In genomic region chr11:17267576-17267975, GRCh38 we compare ENCODE assay signal across 12 cellular contexts. TPM values are rescaled to one million over a fixed set of nuclear protein-coding genes. Genes with fewer than 3 reads are reported as not detected.
DNase-seq lines count a peak whose midpoint lies in the region; ATAC-seq and TF ChIP-seq lines count a peak whose summit lies in the region.
"Had no signal": no experiment of that assay in that cellular context is flagged by ENCODE, and none has a peak within 500 bp of the region (broad histone marks: within the 10 kb centered on the region; RNA-seq: fewer than 3 reads in every experiment).

No MANE protein-coding gene starts in this region.

- H2BK15ac ChIP-seq in IMR-90 (ENCODE audit: low read depth, low read length) = no peak overlapping the region

- no TSS peak for BruUV-seq in IMR-90 (replicated peaks; lab: Mats Ljungman, UMichigan)

- H3K4me3 ChIP-seq in IMR-90 (ENCODE audit: insufficient read depth, low read depth, low read length) = no peak overlapping the region

- H3K56ac ChIP-seq in IMR-90 (ENCODE audit: extremely low read depth, insufficient read depth, low read length) = no peak overlapping the region

- H3K27me3 ChIP-seq in IMR-90 (ENCODE audit: control insufficient read depth, insufficient read depth, low read length) = no peaks in the 10 kb centered on the region; the same call in 1 of the 2 replicates

- no peaks in the 10 kb centered on the region for H3K36me3 ChIP-seq in IMR-90 (ENCODE audit: control insufficient read depth, insufficient read depth, low read length)

- no peaks in the 10 kb centered on the region for H3K9me1 ChIP-seq in IMR-90 (ENCODE audit: insufficient read depth, low read length)

- H2BK20ac ChIP-seq in IMR-90 (ENCODE audit: low read depth, low read length) = no peak overlapping the region

- no peak overlapping the region for H2AK9ac ChIP-seq in IMR-90 (replicated peaks; ENCODE audit: low read depth, low read length, poor library complexity)

- no peak overlapping the region for H4K5ac ChIP-seq in IMR-90 (ENCODE audit: low read depth, low read length)

- no peak overlapping the region for H3K27ac ChIP-seq in IMR-90 (ENCODE audit: insufficient read depth, low read length)

- H2BK120ac ChIP-seq in IMR-90 (ENCODE audit: low read depth, low read length) = no peak overlapping the region

- no peak overlapping the region for H3K9ac ChIP-seq in IMR-90 (ENCODE audit: low read depth, low read length)

- TF ChIP-seq CTCF in IMR-90 (conservative IDR thresholded peaks at IDR 0.05; ENCODE audit: low read depth, low read length) = no peak

- TF ChIP-seq POLR2A in IMR-90 (IDR thresholded peaks at IDR 0.05; ENCODE audit: low read depth, low read length) = no peak

- in situ Hi-C loops in IMR-90 (cut with MboI; ENCODE audit: low sequenced_read_pairs) = no loop called here

- no peak overlapping the region for H3K4ac ChIP-seq in IMR-90 (ENCODE audit: low read depth, low read length)

- H3K9me3 ChIP-seq in IMR-90 (ENCODE audit: control insufficient read depth, insufficient read depth, low read length) = no peaks in the 10 kb centered on the region

- H4K20me1 ChIP-seq in IMR-90 (ENCODE audit: insufficient read depth, low read length) = no peaks in the 10 kb centered on the region

- peaks cover 2% of the 10 kb centered on the region; the same call in 1 of the 2 replicates for H3K4me1 ChIP-seq in IMR-90 (ENCODE audit: control insufficient read depth, insufficient read depth, low read length)

- H3K4me2 ChIP-seq in IMR-90 (ENCODE audit: low read depth, low read length) = no peak overlapping the region

- H2AFZ ChIP-seq in IMR-90 (replicated peaks; ENCODE audit: low read length, poor library complexity) = no peak overlapping the region

- H3K79me1 ChIP-seq in IMR-90 (ENCODE audit: low read depth in 1 of 2, low read length in 2 of 2) = no peaks in the 10 kb centered on the region

- POLR2A ChIA-PET in IMR-90 (lab: Charles Lee; ENCODE audit: unreplicated experiment) = interaction anchor here (0.6 to 0.7 kb wide), 2 partner anchors 10 to 117 kb away, joined by 3 to 5 read pairs; no protein-coding TSS in a partner anchor

- ATAC-seq in IMR-90 (ENCODE audit: low read depth) = no peak
- no peak for ATAC-seq in GM21360 (IDR thresholded peaks at IDR 0.05; ENCODE audit: unreplicated experiment)
- ATAC-seq in HG02623 (IDR thresholded peaks at IDR 0.05; ENCODE audit: unreplicated experiment) = no peak
- ATAC-seq in HG03095 (IDR thresholded peaks at IDR 0.05; ENCODE audit: unreplicated experiment) = no peak
- ATAC-seq: T-helper 17 cell had no signal

- intact Hi-C loops in IMR-90 (cut with micrococcal nuclease) = no loop called here

- no peak for TF ChIP-seq RAD21 in IMR-90 (IDR thresholded peaks at IDR 0.05; ENCODE audit: low read length)

- H3K14ac ChIP-seq in IMR-90 (replicated peaks; ENCODE audit: low read depth, low read length) = no peak overlapping the region

- H2BK5ac ChIP-seq in IMR-90 (ENCODE audit: low read depth, low read length, poor library complexity, severe bottlenecking) = no peak overlapping the region

- no peak overlapping the region for H2AK5ac ChIP-seq in IMR-90 (ENCODE audit: low read depth, low read length)

- CTCF ChIA-PET in IMR-90 (lab: Yijun Ruan, JAX) = no interaction called here

- no peak overlapping the region for H3K18ac ChIP-seq in IMR-90 (ENCODE audit: low read depth, low read length)

- no peak overlapping the region for H4K91ac ChIP-seq in IMR-90 (ENCODE audit: insufficient read depth, low read depth, low read length)

- dilution Hi-C loops in IMR-90 (cut with HindIII; ENCODE audit: low sequenced_read_pairs, unreplicated experiment) = no loop called here

- no peak overlapping the region for H3K23ac ChIP-seq in IMR-90 (ENCODE audit: low read depth, low read length)

- 100% methylated on average over 1 of the region's 5 CpGs; no CpG with 5 or more reads in 1 of the 2 experiments for WGBS in IMR-90 (ENCODE audit: extremely low coverage in 2 of 2, insufficient read length in 1 of 2), 2 experiments

- DNase-seq in EL (peak; percentile 95), IMR-90 (peak; percentile 33), amniotic epithelial cell (ENCODE audit: low read depth) (peak; percentile 93), myocyte (ENCODE audit: low read depth) (peak; percentile 23), NCI-H1417 treated with DMSO at 0.1 percent for 48 hours (lab: John Stamatoyannopoulos, UW) (no peak)
- DNase-seq: cortex of kidney; NCI-H2227 treated with DMSO at 0.1 percent for 48 hours; stimulated activated CD4-positive, alpha-beta T cell treated with anti-CD3 and anti-CD28 coated beads, Interleukin-2, amount 100 ng/mL, for 24 hours; T-helper 17 cell had no signal

- no peak overlapping the region for H4K8ac ChIP-seq in IMR-90 (ENCODE audit: low read depth in 2 of 2, low read length in 2 of 2)

TF ChIP-seq in IMR-90, 13 proteins besides CTCF, POLR2A, EP300 and RAD21:
- TF ChIP-seq NFE2L2 (IDR thresholded peaks at IDR 0.05; ENCODE audit: low read depth, low read length) = no peak
- no peak for TF ChIP-seq MAFK (IDR thresholded peaks at IDR 0.05; ENCODE audit: low read depth, low read length)
- no peak for TF ChIP-seq FOS (IDR thresholded peaks at IDR 0.05; ENCODE audit: low read depth, low read length)
- no peak for TF ChIP-seq RCOR1 (IDR thresholded peaks at IDR 0.05; ENCODE audit: insufficient replicate concordance, low read length)
TF ChIP-seq in IMR-90: peak in this region for 0.

RNA-seq across cellular contexts. Expression of gene NUCB2, which starts 9.0 kb away (rescaled TPM):
- total RNA-seq in IMR-90 (2012; rRNA removed) (52.7 and 83.0 TPM in 2 replicates), myocyte (92.8 and 99.0 TPM in 2 replicates)
- polyA plus RNA-seq in IMR-90 (2012; rRNA removed) = 54.9 and 55.4 TPM in 2 replicates
- 12.9 and 14.7 TPM in 2 replicates for polyA plus RNA-seq in IMR-90 (2012; cell fraction: cytosol; rRNA removed)
- 2.4 and 14.4 TPM in 2 replicates for polyA plus RNA-seq in IMR-90 (2012; cell fraction: nucleus; rRNA removed; ENCODE audit: low replicate concordance)
- 45.1 TPM for polyA plus RNA-seq in myocyte (2012)

RNA-seq across cellular contexts. Expression of gene PIK3C2A, which starts 59.8 kb away (rescaled TPM):
- total RNA-seq in IMR-90 (2012; rRNA removed) (36.6 and 56.4 TPM in 2 replicates), myocyte (26.2 and 26.9 TPM in 2 replicates)
- 11.5 and 14.6 TPM in 2 replicates for polyA plus RNA-seq in IMR-90 (2012; rRNA removed)
- 1.7 and 2.4 TPM in 2 replicates for polyA plus RNA-seq in IMR-90 (2012; cell fraction: cytosol; rRNA removed)
- 2.3 and 20.0 TPM in 2 replicates for polyA plus RNA-seq in IMR-90 (2012; cell fraction: nucleus; rRNA removed; ENCODE audit: low replicate concordance)
- polyA plus RNA-seq in myocyte (2012) = 5.4 TPM
